Comparison of ENCODE assay signal across 3 cellular contexts in the genomic region with DNA sequence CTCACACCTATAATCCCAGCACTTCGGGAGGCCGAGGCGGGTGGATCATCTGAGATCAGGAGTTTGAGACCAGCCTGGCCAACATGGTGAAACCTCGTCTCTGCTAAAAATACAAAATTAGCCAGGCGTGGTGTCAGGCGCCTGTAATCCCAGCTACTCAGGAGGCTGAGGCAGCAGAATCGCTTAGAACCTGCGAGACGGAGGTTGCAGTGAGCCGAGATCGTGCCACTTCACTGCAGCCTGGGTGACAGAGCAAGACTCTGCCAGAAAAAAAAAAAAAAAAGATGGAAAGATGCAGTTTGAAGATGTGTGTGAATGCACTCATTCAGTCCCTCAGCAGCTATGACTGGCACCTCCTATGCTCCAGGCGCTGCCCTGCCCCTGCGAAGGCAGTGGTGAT. TPM values are rescaled to one million over a fixed set of nuclear protein-coding genes. Genes with fewer than 3 reads are reported as not detected.
"Had no signal": no experiment of that assay in that cellular context is flagged by ENCODE, and none has a peak within 500 bp of the region (broad histone marks: within the 10 kb centered on the region; RNA-seq: fewer than 3 reads in every experiment).

No MANE protein-coding gene starts in this region.

RNA-seq across cellular contexts. Expression of a gene that starts 41.3 kb away (rescaled TPM):
- total RNA-seq: LHCN-M2, MCF 10A, NCI-H460 had no signal
